ENCODE assay signal across 8 cellular contexts in the genomic region with DNA sequence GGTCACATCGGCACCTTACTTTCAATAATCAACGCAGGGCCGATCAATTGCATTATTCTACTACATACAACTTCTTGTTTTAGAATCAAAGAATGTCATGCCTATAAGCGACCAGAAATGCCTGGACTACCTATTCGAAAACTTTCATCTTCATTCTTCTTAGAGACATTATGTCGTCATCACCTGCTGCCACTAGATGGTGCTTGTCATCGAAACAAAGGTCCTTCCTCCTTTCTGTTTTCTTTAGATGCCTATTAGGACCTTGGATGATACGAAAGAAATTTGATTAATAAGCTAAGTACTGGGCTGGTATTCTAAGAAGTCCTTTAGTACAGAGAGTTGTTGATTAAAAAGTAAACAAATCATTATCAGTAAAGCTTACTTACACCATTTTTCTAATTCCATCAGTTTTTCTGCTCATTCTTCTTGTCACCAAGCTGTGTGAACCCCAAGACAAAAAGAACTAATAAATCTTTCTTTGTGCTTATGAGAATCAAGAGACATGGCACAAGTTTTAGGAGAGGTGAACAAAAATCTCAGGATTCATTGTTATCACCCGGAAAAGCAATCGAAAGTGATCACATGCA.
DNase-seq lines count a peak whose midpoint lies in the region; ATAC-seq and TF ChIP-seq lines count a peak whose summit lies in the region.

No MANE protein-coding gene starts in this region.

- WGBS in mesendoderm (ENCODE audit: extremely low coverage, insufficient coverage, low lambda C conversion rate), result no CpG with 5 or more reads among the region's 10 CpGs

- H3K4me3 ChIP-seq in A673 (ENCODE audit: low read depth, low read length, poor library complexity, severe bottlenecking) (no peak overlapping the region), GM12864 (ENCODE audit: low read depth, low read length) (no peak overlapping the region), HAP-1 (no peak overlapping the region), mesendoderm (ENCODE audit: low read length) (no peak overlapping the region), upper lobe of right lung (no peak overlapping the region)

- no peak overlapping the region for H2BK120ac ChIP-seq in mesendoderm (ENCODE audit: low read depth, low read length)

- no peak overlapping the region for H2AK5ac ChIP-seq in mesendoderm (ENCODE audit: low read length)

- H3K27ac ChIP-seq in A673 (ENCODE audit: low read depth, low read length, poor library complexity, severe bottlenecking), result no peak overlapping the region
- no peak overlapping the region for H3K27ac ChIP-seq in mesendoderm (ENCODE audit: low read depth, low read length)
- no peak overlapping the region for H3K27ac ChIP-seq in upper lobe of right lung

- CTCF ChIA-PET in A673 (lab: Charles Lee), result interaction anchor here (0.6 kb wide), 1 partner anchor 52 kb away, joined by 9 read pairs; no protein-coding TSS in a partner anchor

- H3K23ac ChIP-seq in mesendoderm (ENCODE audit: low read length), result no peak overlapping the region

- H4K8ac ChIP-seq in mesendoderm (ENCODE audit: low read depth, low read length), result no peak overlapping the region

- no peak overlapping the region for H3K4ac ChIP-seq in mesendoderm (ENCODE audit: low read depth, low read length)

- intact Hi-C loops in A673 (cut with micrococcal nuclease; ENCODE audit: unreplicated experiment), result loop anchor here (10.0 kb wide), 1 partner anchor 371 kb away; no protein-coding TSS in a partner anchor
- intact Hi-C loops in upper lobe of right lung (cut with DNase I), result no loop called here

- no TSS peak for BruUV-seq in A673 (replicated peaks; lab: Mats Ljungman, UMichigan)

- H3K4me1 ChIP-seq in A673 (ENCODE audit: insufficient read depth, low read length, poor library complexity, severe bottlenecking), result no peaks in the 10 kb centered on the region
- H3K4me1 ChIP-seq in HAP-1, result no peaks in the 10 kb centered on the region
- peaks cover 1% of the 10 kb centered on the region for H3K4me1 ChIP-seq in mesendoderm (ENCODE audit: control insufficient read depth, low read depth, low read length)
- H3K4me1 ChIP-seq in upper lobe of right lung, result peaks cover 13% of the 10 kb centered on the region

- H3K9ac ChIP-seq in mesendoderm (ENCODE audit: low read length), result no peak overlapping the region

- in situ Hi-C loops in HAP-1 (cut with MboI; ENCODE audit: low sequenced_read_pairs), result no loop called here

- H2BK5ac ChIP-seq in mesendoderm (ENCODE audit: low read length), result no peak overlapping the region

- peak; percentile 55 for DNase-seq in A673 (ENCODE audit: low spot score)
- DNase-seq in GM12864 (ENCODE audit: low read depth), result peak; percentile 22
- peak; percentile 44 to 76 for DNase-seq in HAP-1 (ENCODE audit: low spot score in 2 of 2)
- peak; percentile 64 for DNase-seq in M059J (ENCODE audit: low read depth)
- peak; percentile 58 for DNase-seq in SKM-1 (lab: John Stamatoyannopoulos, UW; ENCODE audit: unreplicated experiment)
- DNase-seq in dermis blood vessel endothelial cell, result peak; percentile 62
- DNase-seq in mesendoderm, result peak; percentile 71
- no peak for DNase-seq in upper lobe of right lung

- ATAC-seq in upper lobe of right lung, result peak; percentile 30

- no peak overlapping the region for H4K5ac ChIP-seq in mesendoderm (ENCODE audit: low read length)

- peaks cover 5% of the 10 kb centered on the region for H3K27me3 ChIP-seq in A673 (replicated peaks; ENCODE audit: insufficient read depth, low read depth, low read length, poor library complexity)
- peaks cover 43% of the 10 kb centered on the region for H3K27me3 ChIP-seq in HAP-1 (ENCODE audit: low read depth)
- H3K27me3 ChIP-seq in mesendoderm (ENCODE audit: insufficient read depth, low read length, poor library complexity), result peaks cover 2% of the 10 kb centered on the region
- peaks cover 5% of the 10 kb centered on the region for H3K27me3 ChIP-seq in upper lobe of right lung

- H3K9me3 ChIP-seq in A673 (ENCODE audit: low read depth, low read length, poor library complexity, severe bottlenecking) (no peaks in the 10 kb centered on the region), HAP-1 (no peaks in the 10 kb centered on the region), upper lobe of right lung (no peaks in the 10 kb centered on the region)

- TF ChIP-seq CTCF in A673 (conservative IDR thresholded peaks at IDR 0.05; ENCODE audit: low read depth, low read length) (peak; percentile 61), GM12864 (IDR thresholded peaks at IDR 0.05; ENCODE audit: low read depth, low read length, missing control alignments) (peak; percentile 61), upper lobe of right lung (IDR thresholded peaks at IDR 0.05) (peak; percentile 67)

- no peaks in the 10 kb centered on the region for H3K79me1 ChIP-seq in mesendoderm (ENCODE audit: low read length)

- no peaks in the 10 kb centered on the region for H3K36me3 ChIP-seq in A673 (ENCODE audit: insufficient read depth, low read length, poor library complexity, severe bottlenecking)
- H3K36me3 ChIP-seq in HAP-1 (replicated peaks), result no peaks in the 10 kb centered on the region
- no peaks in the 10 kb centered on the region for H3K36me3 ChIP-seq in mesendoderm (ENCODE audit: control insufficient read depth, insufficient read depth, low read length)
- no peaks in the 10 kb centered on the region for H3K36me3 ChIP-seq in upper lobe of right lung

- POLR2A ChIA-PET in A673 (lab: Charles Lee; ENCODE audit: low non-redundant PET), result no interaction called here

- H3K56ac ChIP-seq in mesendoderm (ENCODE audit: low read length), result no peak overlapping the region

- no peaks in the 10 kb centered on the region for H3K79me2 ChIP-seq in mesendoderm (ENCODE audit: control insufficient read depth, insufficient read depth, low read length)

- no peak overlapping the region for H3K4me2 ChIP-seq in mesendoderm (ENCODE audit: low read length)

- no peak overlapping the region for H2BK15ac ChIP-seq in mesendoderm (replicated peaks; ENCODE audit: low read depth)

- no peak overlapping the region for H3K18ac ChIP-seq in mesendoderm (ENCODE audit: low read length)
